ENCODE assay signal across 15 cellular contexts in genomic region chr5:50923768-50924113, GRCh38.
DNase-seq lines count a peak whose midpoint lies in the region; ATAC-seq and TF ChIP-seq lines count a peak whose summit lies in the region.
"Had no signal": no experiment of that assay in that cellular context is flagged by ENCODE, and none has a peak within 500 bp of the region (broad histone marks: within the 10 kb centered on the region; RNA-seq: fewer than 3 reads in every experiment).

No MANE protein-coding gene starts in this region.

- no peak for TF ChIP-seq POLR2A in testis (IDR thresholded peaks at IDR 0.05)

- POLR2A ChIA-PET in activated CD8-positive, alpha-beta T cell treated with anti-CD3 and anti-CD28 coated beads, Interleukin-2, amount 10 ng/mL, durations not matched to agents 7 days and 5 days (lab: Charles Lee) = no interaction called here

- WGBS in testis, 2 donors = 89 to 95% methylated on average over 7 to 9 of the region's 9 CpGs

- intact Hi-C loops in Right ventricle myocardium superior (cut with DNase I) = no loop called here
- intact Hi-C loops in cardiac septum (cut with DNase I) = no loop called here
- intact Hi-C loops in left ventricle myocardium superior (cut with micrococcal nuclease) = no loop called here
- intact Hi-C loops in testis (cut with DNase I; ENCODE audit: low total_unique reads) = no loop called here

- no peaks in the 10 kb centered on the region for H3K36me3 ChIP-seq in testis (ENCODE audit: low read depth, missing control alignments)
- H3K36me3 ChIP-seq: BLaER1, HAP-1 had no signal

- DNase-seq in Right ventricle myocardium superior (no peak), cardiac septum (ENCODE audit: low spot score) (no peak), left ventricle myocardium superior (no peak), testis (no peak), hippocampal formation (lab: John Stamatoyannopoulos, UW) (no peak)
- DNase-seq in activated naive CD8-positive, alpha-beta T cell treated with anti-CD3 and anti-CD28 coated beads for 36 hours = no peak
- no peak for DNase-seq in activated CD8-positive, alpha-beta T cell treated with anti-CD3 and anti-CD28 coated beads, Interleukin-2, amount 10 ng/mL, durations not matched to agents 7 days and 5 days
- DNase-seq: 8988T; AML-193; Caco-2; CD8-positive, alpha-beta memory T cell; DND-41; GDM1 had no signal

- H3K27ac ChIP-seq in testis = no peak overlapping the region
- H3K27ac ChIP-seq: BLaER1 had no signal

- no peaks in the 10 kb centered on the region for H3K9me3 ChIP-seq in testis
- H3K9me3 ChIP-seq: Caco-2, HAP-1 had no signal

- ATAC-seq in Right ventricle myocardium superior (ENCODE audit: poor library complexity) (peak; percentile 12), left ventricle myocardium superior (peak; percentile 43)
- ATAC-seq in activated CD8-positive, alpha-beta T cell treated with anti-CD3 and anti-CD28 coated beads, Interleukin-2, amount 10 ng/mL, durations not matched to agents 7 days and 5 days = no peak

- H3K4me1 ChIP-seq in testis = no peaks in the 10 kb centered on the region
- H3K4me1 ChIP-seq: BLaER1, Caco-2, HAP-1 had no signal

- H3K27ac Mint-ChIP-seq in activated naive CD8-positive, alpha-beta T cell treated with anti-CD3 and anti-CD28 coated beads for 36 hours = no peak overlapping the region
- H3K27ac Mint-ChIP-seq in activated CD8-positive, alpha-beta T cell treated with anti-CD3 and anti-CD28 coated beads, Interleukin-2, amount 10 ng/mL, durations not matched to agents 7 days and 5 days = no peak overlapping the region

- no peaks in the 10 kb centered on the region for H3K9me3 Mint-ChIP-seq in activated naive CD8-positive, alpha-beta T cell treated with anti-CD3 and anti-CD28 coated beads for 36 hours
- no peaks in the 10 kb centered on the region for H3K9me3 Mint-ChIP-seq in activated CD8-positive, alpha-beta T cell treated with anti-CD3 and anti-CD28 coated beads, Interleukin-2, amount 10 ng/mL, durations not matched to agents 7 days and 5 days (ENCODE audit: insufficient read depth)
- H3K9me3 Mint-ChIP-seq: CD8-positive, alpha-beta memory T cell had no signal

- peaks cover 19% of the 10 kb centered on the region for H3K27me3 Mint-ChIP-seq in activated naive CD8-positive, alpha-beta T cell treated with anti-CD3 and anti-CD28 coated beads for 36 hours
- H3K27me3 Mint-ChIP-seq in activated CD8-positive, alpha-beta T cell treated with anti-CD3 and anti-CD28 coated beads, Interleukin-2, amount 10 ng/mL, durations not matched to agents 7 days and 5 days (ENCODE audit: low read depth) = peaks cover 2% of the 10 kb centered on the region

- TF ChIP-seq CTCF in testis (IDR thresholded peaks at IDR 0.05) = no peak

- no peaks in the 10 kb centered on the region for H3K4me1 Mint-ChIP-seq in activated naive CD8-positive, alpha-beta T cell treated with anti-CD3 and anti-CD28 coated beads for 36 hours
- H3K4me1 Mint-ChIP-seq in activated CD8-positive, alpha-beta T cell treated with anti-CD3 and anti-CD28 coated beads, Interleukin-2, amount 10 ng/mL, durations not matched to agents 7 days and 5 days (ENCODE audit: low read depth) = no peaks in the 10 kb centered on the region
- H3K4me1 Mint-ChIP-seq: CD8-positive, alpha-beta memory T cell had no signal

- H3K36me3 Mint-ChIP-seq in activated naive CD8-positive, alpha-beta T cell treated with anti-CD3 and anti-CD28 coated beads for 36 hours = no peaks in the 10 kb centered on the region
- no peaks in the 10 kb centered on the region for H3K36me3 Mint-ChIP-seq in activated CD8-positive, alpha-beta T cell treated with anti-CD3 and anti-CD28 coated beads, Interleukin-2, amount 10 ng/mL, durations not matched to agents 7 days and 5 days (ENCODE audit: low read depth)
- H3K36me3 Mint-ChIP-seq: CD8-positive, alpha-beta memory T cell had no signal

- CTCF ChIA-PET in activated CD8-positive, alpha-beta T cell treated with anti-CD3 and anti-CD28 coated beads, Interleukin-2, amount 10 ng/mL, durations not matched to agents 7 days and 5 days (lab: Charles Lee) = no interaction called here

- peak overlapping the region; percentile 9 to 15 for H3K4me3 ChIP-seq in testis
- H3K4me3 ChIP-seq: BLaER1, HAP-1 had no signal

- H3K4me3 Mint-ChIP-seq in activated naive CD8-positive, alpha-beta T cell treated with anti-CD3 and anti-CD28 coated beads for 36 hours = no peak overlapping the region
- H3K4me3 Mint-ChIP-seq in activated CD8-positive, alpha-beta T cell treated with anti-CD3 and anti-CD28 coated beads, Interleukin-2, amount 10 ng/mL, durations not matched to agents 7 days and 5 days = no peak overlapping the region

- no peaks in the 10 kb centered on the region for H3K27me3 ChIP-seq in testis
- H3K27me3 ChIP-seq: BLaER1 had no signal
